Comparison of ENCODE assay signal across 8 cellular contexts in genomic region chr9:136849038-136849959, GRCh38. TPM values are rescaled to one million over a fixed set of nuclear protein-coding genes. Genes with fewer than 3 reads are reported as not detected.
A peak's percentile ranks its signal among the peaks of the same experiment; 100 is the strongest.
DNase-seq lines count a peak whose midpoint lies in the region; TF ChIP-seq lines count a peak whose summit lies in the region.

Gene PHPT1 (plus strand): TSS chr9:136849409. CDS start chr9:136849431, 22 bp downstream.

- no peaks in the 10 kb centered on the region for H3K27me3 ChIP-seq in HAP-1 (ENCODE audit: low read depth)
- no peaks in the 10 kb centered on the region for H3K27me3 ChIP-seq in MM.1S (replicated peaks; ENCODE audit: insufficient read depth, low read length)

- no peaks in the 10 kb centered on the region for H3K4me1 ChIP-seq in ES-I3 (ENCODE audit: insufficient read depth, low read length)
- H3K4me1 ChIP-seq in HAP-1 = peaks cover 14% of the 10 kb centered on the region
- 0 out of 2 replicates have a peak, but pooled peaks cover 6% of the 10 kb centered on the region for H3K4me1 ChIP-seq in MM.1S (ENCODE audit: low read length)

- H3K9me3 Mint-ChIP-seq in nephron = no peaks in the 10 kb centered on the region
- H3K9me3 Mint-ChIP-seq in stimulated activated naive CD8-positive, alpha-beta T cell treated with anti-CD3 and anti-CD28 coated beads, Interleukin-15, Interleukin-2, amounts not matched to agents 100 ng/mL and 50 ng/mL, for 24 hours = no peaks in the 10 kb centered on the region

- H3K27ac Mint-ChIP-seq in nephron = peak within 1 kb of the TSS; percentile 94 to 98 (median 98)
- H3K27ac Mint-ChIP-seq in stimulated activated naive CD8-positive, alpha-beta T cell treated with anti-CD3 and anti-CD28 coated beads, Interleukin-15, Interleukin-2, amounts not matched to agents 100 ng/mL and 50 ng/mL, for 24 hours = peak within 1 kb of the TSS; percentile 84

- DNase-seq in HAP-1 (ENCODE audit: low spot score in 2 of 2) = peak; percentile 97 to 99
- DNase-seq in MM.1S = peak; percentile 98
- peak; percentile 93 for DNase-seq in SIG-M5 (lab: John Stamatoyannopoulos, UW)
- peak; percentile 88 for DNase-seq in activated gamma-delta T cell (lab: John Stamatoyannopoulos, UW)
- DNase-seq in fibroblast of the aortic adventitia (ENCODE audit: low read depth) = peak; percentile 99

- H3K9ac ChIP-seq in ES-I3 (ENCODE audit: low read depth, low read length) (peak within 1 kb of the TSS; percentile 79), MM.1S (ENCODE audit: low read length) (peak within 1 kb of the TSS; percentile 72)

- peaks cover 12% of the 10 kb centered on the region; the same call in 1 of the 2 replicates for H3F3A ChIP-seq in MM.1S (ENCODE audit: insufficient read depth, low read length)

- H3K4me2 ChIP-seq in MM.1S (ENCODE audit: low read depth, low read length) = peak within 1 kb of the TSS; percentile 94

- peak within 1 kb of the TSS; percentile 95 to 97 (median 96) for H3K4me3 Mint-ChIP-seq in nephron
- H3K4me3 Mint-ChIP-seq in stimulated activated naive CD8-positive, alpha-beta T cell treated with anti-CD3 and anti-CD28 coated beads, Interleukin-15, Interleukin-2, amounts not matched to agents 100 ng/mL and 50 ng/mL, for 24 hours = peak within 1 kb of the TSS; percentile 88

- H3K36me3 Mint-ChIP-seq in nephron (ENCODE audit: low read depth) = no peaks in the 10 kb centered on the region
- no peaks in the 10 kb centered on the region for H3K36me3 Mint-ChIP-seq in stimulated activated naive CD8-positive, alpha-beta T cell treated with anti-CD3 and anti-CD28 coated beads, Interleukin-15, Interleukin-2, amounts not matched to agents 100 ng/mL and 50 ng/mL, for 24 hours (ENCODE audit: low read depth)

- in situ Hi-C loops in HAP-1 (cut with MboI; ENCODE audit: low sequenced_read_pairs) = no loop called here

- peak within 1 kb of the TSS; percentile 65; the same call in 1 of the 2 replicates for H3K27ac ChIP-seq in MM.1S (ENCODE audit: low read length)

- H3K36me3 ChIP-seq in ES-I3 (ENCODE audit: insufficient read depth, low read length) (no peaks in the 10 kb centered on the region), HAP-1 (replicated peaks) (peaks cover 17% of the 10 kb centered on the region), MM.1S (replicated peaks; ENCODE audit: insufficient read depth, low read length) (no peaks in the 10 kb centered on the region)

- H3K4me3 ChIP-seq in HAP-1 (peak within 1 kb of the TSS; percentile 75), MM.1S (ENCODE audit: low read length) (peak within 1 kb of the TSS; percentile 90), fibroblast of the aortic adventitia (ENCODE audit: low read depth, low read length) (peak within 1 kb of the TSS; percentile 99)

- peaks cover 17% of the 10 kb centered on the region; the same call in 1 of the 2 replicates for H3K79me2 ChIP-seq in MM.1S (ENCODE audit: low read length)

- H3K9me3 ChIP-seq in ES-I3 (ENCODE audit: control insufficient read depth, insufficient read depth, low read length) (no peaks in the 10 kb centered on the region), HAP-1 (no peaks in the 10 kb centered on the region), MM.1S (replicated peaks; ENCODE audit: insufficient read depth, low read length) (no peaks in the 10 kb centered on the region)

- H3K27me3 Mint-ChIP-seq in nephron (ENCODE audit: low read depth) = no peaks in the 10 kb centered on the region
- peaks cover 8% of the 10 kb centered on the region for H3K27me3 Mint-ChIP-seq in stimulated activated naive CD8-positive, alpha-beta T cell treated with anti-CD3 and anti-CD28 coated beads, Interleukin-15, Interleukin-2, amounts not matched to agents 100 ng/mL and 50 ng/mL, for 24 hours

- no peaks in the 10 kb centered on the region for H3K4me1 Mint-ChIP-seq in nephron
- peaks cover 12% of the 10 kb centered on the region for H3K4me1 Mint-ChIP-seq in stimulated activated naive CD8-positive, alpha-beta T cell treated with anti-CD3 and anti-CD28 coated beads, Interleukin-15, Interleukin-2, amounts not matched to agents 100 ng/mL and 50 ng/mL, for 24 hours (ENCODE audit: low read depth)

- H3K9me2 ChIP-seq in MM.1S (replicated peaks; ENCODE audit: insufficient read depth, low read length) = no peaks in the 10 kb centered on the region

- TF ChIP-seq CTCF in MM.1S (IDR thresholded peaks at IDR 0.05; ENCODE audit: low read length) = no peak
- TF ChIP-seq CTCF in fibroblast of the aortic adventitia (IDR thresholded peaks at IDR 0.05; ENCODE audit: insufficient read depth, low read length) = no peak
- TF ChIP-seq CTCF in nephron (IDR thresholded peaks at IDR 0.05; ENCODE audit: unreplicated experiment in 3 of 3) = no peak

- H2AFZ ChIP-seq in MM.1S (ENCODE audit: low read length) = peak within 1 kb of the TSS; percentile 49

- H4K20me1 ChIP-seq in MM.1S (ENCODE audit: insufficient read depth, low read length) = no peaks in the 10 kb centered on the region

RNA-seq across cellular contexts. Expression of gene PHPT1, which starts in this region (rescaled TPM):
- total RNA-seq in fibroblast of the aortic adventitia (ENCODE audit: low replicate concordance) = 28.7 and 83.2 TPM in 2 replicates

Comparison
In these comparisons a context has a peak if more than half of its experiments do, and no peak if none do; other contexts are left out.
1. Peak in every context shown above with its lines: DNase-seq, H3K4me3 ChIP-seq and H3K27ac ChIP-seq.